Comparison of ENCODE assay signal across 13 cellular contexts in the genomic region with DNA sequence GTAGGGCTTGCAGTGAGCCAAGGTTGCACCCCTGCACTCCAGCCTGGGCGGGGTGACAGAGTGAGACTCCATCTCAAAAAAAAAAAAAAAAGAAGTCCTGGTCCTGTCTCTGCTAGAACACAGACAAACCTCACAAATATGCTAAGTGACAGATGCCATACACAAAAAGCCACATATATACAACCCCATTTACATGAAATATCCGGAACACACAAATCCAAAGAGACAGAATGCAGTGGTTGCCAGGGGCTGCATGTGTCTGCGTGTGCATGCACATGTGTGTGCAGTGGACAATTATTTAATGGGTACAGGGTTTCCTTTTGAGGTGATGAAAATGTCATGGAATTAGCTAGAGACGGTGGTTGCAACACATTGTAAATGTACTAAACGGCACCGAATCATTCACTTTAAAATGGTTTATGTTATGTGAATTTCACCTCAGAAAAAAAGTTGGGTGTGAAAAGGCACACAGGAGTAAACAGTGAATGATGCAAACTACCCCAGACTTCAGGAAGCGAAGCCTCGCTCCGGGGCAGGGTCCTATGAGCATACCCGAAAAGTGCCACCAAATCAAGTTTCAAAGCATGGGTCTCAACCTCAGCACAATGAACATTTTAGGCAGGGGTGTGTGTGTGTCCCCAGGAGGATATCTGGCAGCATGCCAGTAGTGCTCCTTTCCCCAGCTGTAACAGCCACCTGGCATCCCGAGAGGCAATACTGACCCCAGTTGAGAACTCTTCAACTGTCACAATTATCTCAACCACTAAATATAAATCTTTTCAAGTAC. TPM values are rescaled to one million over a fixed set of nuclear protein-coding genes. Genes with fewer than 3 reads are reported as not detected.
A peak's percentile ranks its signal among the peaks of the same experiment; 100 is the strongest.
DNase-seq lines count a peak whose midpoint lies in the region; ATAC-seq, FAIRE-seq and TF ChIP-seq lines count a peak whose summit lies in the region.
"Had no signal": no experiment of that assay in that cellular context is flagged by ENCODE, and none has a peak within 500 bp of the region (broad histone marks: within the 10 kb centered on the region; RNA-seq: fewer than 3 reads in every experiment).

No MANE protein-coding gene starts in this region.

- H3K79me2 ChIP-seq in astrocyte (ENCODE audit: insufficient read depth, low read length): peaks cover 99% of the 10 kb centered on the region
- H3K79me2 ChIP-seq in smooth muscle cell (ENCODE audit: low read depth): peaks cover 100% of the 10 kb centered on the region

- no peak overlapping the region for H3K4me3 ChIP-seq in astrocyte (ENCODE audit: insufficient read depth, low read depth, low read length)
- no peak overlapping the region for H3K4me3 ChIP-seq in smooth muscle cell
- H3K4me3 ChIP-seq: right atrium auricular region had no signal

- H3K9ac ChIP-seq in astrocyte (ENCODE audit: low read length): no peak overlapping the region
- H3K9ac ChIP-seq in smooth muscle cell (ENCODE audit: low read depth): no peak overlapping the region

- H3K4me1 Mint-ChIP-seq in activated CD4-positive, alpha-beta T cell treated with anti-CD3 and anti-CD28 coated beads for 36 hours: peaks cover 54% of the 10 kb centered on the region
- H3K4me1 Mint-ChIP-seq in astrocyte (ENCODE audit: low read depth, unreplicated experiment): peaks cover 39% of the 10 kb centered on the region

- FAIRE-seq in astrocyte (lab: Jason Lieb, UNC): no peak
- FAIRE-seq: GM18507, kidney had no signal

- TF ChIP-seq CTCF in astrocyte (IDR thresholded peaks at IDR 0.05; ENCODE audit: insufficient read depth, low read depth, low read length): no peak
- no peak for TF ChIP-seq CTCF in smooth muscle cell (IDR thresholded peaks at IDR 0.05; ENCODE audit: borderline replicate concordance, insufficient read depth, poor library complexity, severe bottlenecking)

- no peak overlapping the region for H3K4me2 ChIP-seq in astrocyte (ENCODE audit: low read length)
- no peak overlapping the region for H3K4me2 ChIP-seq in smooth muscle cell

- no peaks in the 10 kb centered on the region for H3K27me3 Mint-ChIP-seq in activated CD4-positive, alpha-beta T cell treated with anti-CD3 and anti-CD28 coated beads for 36 hours
- H3K27me3 Mint-ChIP-seq in astrocyte (ENCODE audit: low read depth, unreplicated experiment): no peaks in the 10 kb centered on the region

- H3K4me1 ChIP-seq in astrocyte (ENCODE audit: insufficient read depth, low read length): no peaks in the 10 kb centered on the region
- H3K4me1 ChIP-seq in smooth muscle cell (ENCODE audit: low read depth): no peaks in the 10 kb centered on the region

- H3K27me3 ChIP-seq in astrocyte (ENCODE audit: insufficient read depth, low read length) (no peaks in the 10 kb centered on the region), smooth muscle cell (ENCODE audit: low read depth) (no peaks in the 10 kb centered on the region)
- H3K27me3 ChIP-seq: right atrium auricular region had no signal

- peaks cover 17% of the 10 kb centered on the region for H3K36me3 Mint-ChIP-seq in activated CD4-positive, alpha-beta T cell treated with anti-CD3 and anti-CD28 coated beads for 36 hours (ENCODE audit: low read depth)
- peaks cover 13% of the 10 kb centered on the region for H3K36me3 Mint-ChIP-seq in astrocyte (ENCODE audit: low read depth, unreplicated experiment)

- CTCF ChIA-PET in activated CD4-positive, alpha-beta T cell treated with anti-CD3 and anti-CD28 coated beads for 36 hours (lab: Charles Lee): interaction anchor here (1.6 kb wide), 1 partner anchor 13 kb away, joined by 4 read pairs; no protein-coding TSS in a partner anchor

- DNase-seq in activated CD4-positive, alpha-beta T cell treated with anti-CD3 and anti-CD28 coated beads for 36 hours: no peak
- DNase-seq in activated CD4-positive, alpha-beta T cell treated with anti-CD3 and anti-CD28 coated beads for 1 hour: no peak
- DNase-seq in NCI-H1436 treated with DMSO at 0.1 percent for 48 hours (lab: John Stamatoyannopoulos, UW): peak; percentile 33
- no peak for DNase-seq in astrocyte (ENCODE audit: low read depth)
- no peak for DNase-seq in smooth muscle cell (lab: John Stamatoyannopoulos, UW; ENCODE audit: unreplicated experiment)
- DNase-seq: activated naive CD4-positive, alpha-beta T cell treated with Interleukin-2 at 50 U/mL for 16 hours; kidney had no signal

- H3K27ac Mint-ChIP-seq in activated CD4-positive, alpha-beta T cell treated with anti-CD3 and anti-CD28 coated beads for 36 hours: peak overlapping the region; percentile 58
- peak overlapping the region; percentile 23 for H3K27ac Mint-ChIP-seq in astrocyte (ENCODE audit: unreplicated experiment)

- 90% methylated on average over 11 of the region's 11 CpGs for WGBS in smooth muscle cell (ENCODE audit: low lambda C conversion rate)

- no peak overlapping the region for H3K4me3 Mint-ChIP-seq in activated CD4-positive, alpha-beta T cell treated with anti-CD3 and anti-CD28 coated beads for 36 hours
- no peak overlapping the region for H3K4me3 Mint-ChIP-seq in astrocyte (ENCODE audit: unreplicated experiment)

- H3K9me3 Mint-ChIP-seq in activated CD4-positive, alpha-beta T cell treated with anti-CD3 and anti-CD28 coated beads for 36 hours (ENCODE audit: low read depth): no peaks in the 10 kb centered on the region
- H3K9me3 Mint-ChIP-seq in astrocyte (ENCODE audit: unreplicated experiment): no peaks in the 10 kb centered on the region
- H3K9me3 Mint-ChIP-seq: T-helper 1 cell treated with Interleukin-12 subunit alpha and Interleukin-12 subunit beta and Interleukin-4 antibody, amounts not matched to agents 30 μg/mL and 1 μg/mL, for 36 hours had no signal

- H3K27ac ChIP-seq in astrocyte (ENCODE audit: low read depth, low read length): no peak overlapping the region
- peak overlapping the region; percentile 15 for H3K27ac ChIP-seq in smooth muscle cell (ENCODE audit: low read depth)
- H3K27ac ChIP-seq: right atrium auricular region had no signal

- POLR2A ChIA-PET in activated CD4-positive, alpha-beta T cell treated with anti-CD3 and anti-CD28 coated beads for 36 hours (lab: Charles Lee): no interaction called here

- H2AFZ ChIP-seq in astrocyte (ENCODE audit: low read depth, low read length): no peak overlapping the region
- no peak overlapping the region for H2AFZ ChIP-seq in smooth muscle cell (ENCODE audit: low read depth)

- no peak for ATAC-seq in activated CD4-positive, alpha-beta T cell treated with anti-CD3 and anti-CD28 coated beads for 36 hours
- ATAC-seq in GM18868 (IDR thresholded peaks at IDR 0.05; ENCODE audit: unreplicated experiment): no peak
- ATAC-seq in GM18870 (IDR thresholded peaks at IDR 0.05; ENCODE audit: unreplicated experiment): no peak
- no peak for ATAC-seq in GM21619 (IDR thresholded peaks at IDR 0.05; ENCODE audit: unreplicated experiment)

- peaks cover 10% of the 10 kb centered on the region for H3F3A ChIP-seq in smooth muscle cell (ENCODE audit: low read depth)

- H3K9me3 ChIP-seq in astrocyte (ENCODE audit: insufficient read depth, low read depth, low read length) (no peaks in the 10 kb centered on the region), smooth muscle cell (replicated peaks; ENCODE audit: low read depth) (no peaks in the 10 kb centered on the region)
- H3K9me3 ChIP-seq: right atrium auricular region had no signal

- intact Hi-C loops in activated CD4-positive, alpha-beta T cell treated with anti-CD3 and anti-CD28 coated beads for 36 hours (cut with DNase I, micrococcal nuclease): loop anchor here in 1 of 2 experiments (5.0 kb wide), 1 partner anchor 35 kb away; no protein-coding TSS in a partner anchor

- H4K20me1 ChIP-seq in astrocyte (ENCODE audit: insufficient read depth, low read length) (peaks cover 96% of the 10 kb centered on the region), smooth muscle cell (ENCODE audit: low read depth) (peaks cover 100% of the 10 kb centered on the region)

- H3K36me3 ChIP-seq in astrocyte (ENCODE audit: insufficient read depth, low read length) (peaks cover 6% of the 10 kb centered on the region), smooth muscle cell (ENCODE audit: low read depth) (no peaks in the 10 kb centered on the region)

RNA-seq across cellular contexts. Expression of a gene that starts 48.3 kb away (rescaled TPM):
- total RNA-seq in activated CD4-positive, alpha-beta T cell treated with anti-CD3 and anti-CD28 coated beads for 36 hours: 100 to 1,000 TPM; 347 to 669 TPM
- total RNA-seq in astrocyte: 583 and 602 TPM in 2 replicates
- 188 and 208 TPM in 2 replicates for total RNA-seq in smooth muscle cell
- polyA plus RNA-seq in smooth muscle cell: 265 and 293 TPM in 2 replicates
